ENCODE assay signal across 1 cellular context in the genomic region with DNA sequence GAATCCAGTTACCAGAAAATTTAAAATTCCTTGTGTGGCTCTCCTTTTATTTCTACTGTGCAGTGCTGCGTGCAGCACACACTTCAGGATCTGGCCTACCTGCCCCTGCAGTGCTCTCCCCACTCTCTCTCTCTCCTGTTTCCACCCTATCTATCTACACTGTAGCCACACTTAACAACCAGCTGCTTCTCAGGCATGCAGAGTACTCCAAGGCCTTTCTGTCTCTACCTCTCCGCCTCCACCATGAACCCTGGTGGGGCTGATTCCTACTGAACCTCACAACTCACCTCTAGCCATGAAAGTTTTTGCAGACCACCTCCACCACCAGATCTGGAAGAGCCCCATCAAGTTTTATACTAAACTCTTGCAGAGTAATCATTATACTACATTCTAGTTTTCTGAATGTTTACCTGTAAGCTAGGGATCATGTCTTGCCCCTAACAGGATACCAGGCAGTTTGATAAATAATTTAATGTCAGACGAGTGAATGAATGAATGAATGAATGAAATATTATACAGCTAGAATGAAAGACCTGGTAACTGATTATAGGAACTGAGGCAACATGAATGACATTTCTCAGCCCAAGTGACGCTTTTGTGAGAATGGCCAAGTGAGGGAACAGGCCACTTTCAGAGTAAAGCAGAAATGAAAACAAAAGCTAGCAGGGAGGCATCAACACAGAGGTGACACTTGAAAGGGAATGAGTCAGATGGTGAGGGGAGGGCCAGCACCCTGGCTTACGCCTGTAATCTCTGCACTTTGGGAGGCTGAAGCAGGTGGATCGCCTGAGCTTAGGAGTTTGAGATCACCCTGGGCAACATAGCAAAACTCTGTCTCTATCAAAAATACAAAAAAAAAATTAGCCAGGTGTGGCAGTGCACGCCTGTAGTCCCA.
TF ChIP-seq lines count a peak whose summit lies in the region.

No MANE protein-coding gene starts in this region.

TF ChIP-seq in HepG2, 621 proteins besides CTCF, POLR2A, EP300 and RAD21 (continued from another document):
- TF ChIP-seq, protein P1, sequence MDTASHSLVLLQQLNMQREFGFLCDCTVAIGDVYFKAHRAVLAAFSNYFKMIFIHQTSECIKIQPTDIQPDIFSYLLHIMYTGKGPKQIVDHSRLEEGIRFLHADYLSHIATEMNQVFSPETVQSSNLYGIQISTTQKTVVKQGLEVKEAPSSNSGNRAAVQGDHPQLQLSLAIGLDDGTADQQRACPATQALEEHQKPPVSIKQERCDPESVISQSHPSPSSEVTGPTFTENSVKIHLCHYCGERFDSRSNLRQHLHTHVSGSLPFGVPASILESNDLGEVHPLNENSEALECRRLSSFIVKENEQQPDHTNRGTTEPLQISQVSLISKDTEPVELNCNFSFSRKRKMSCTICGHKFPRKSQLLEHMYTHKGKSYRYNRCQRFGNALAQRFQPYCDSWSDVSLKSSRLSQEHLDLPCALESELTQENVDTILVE (CRISPR knock-in tag; IDR thresholded peaks at IDR 0.05), result no peak
- TF ChIP-seq POGZ (CRISPR knock-in tag; IDR thresholded peaks at IDR 0.05) (0 out of 2 replicates have a peak, but pooled peaks have one; percentile 20), ZNF441 (CRISPR knock-in tag; IDR thresholded peaks at IDR 0.05; ENCODE audit: borderline replicate concordance) (no peak), ELF3 (CRISPR knock-in tag; IDR thresholded peaks at IDR 0.05) (0 out of 2 replicates have a peak, but pooled peaks have one; percentile 15), ZNF563 (CRISPR knock-in tag; IDR thresholded peaks at IDR 0.05) (no peak), FOSL2 (CRISPR knock-in tag; IDR thresholded peaks at IDR 0.05) (peak; percentile 91), SALL1 (CRISPR knock-in tag; IDR thresholded peaks at IDR 0.05) (peak; percentile 52), FOSL1 (CRISPR knock-in tag; IDR thresholded peaks at IDR 0.05; ENCODE audit: borderline replicate concordance) (peak; percentile 50; the same call in 1 of the 2 replicates), ZNF274 (CRISPR knock-in tag; IDR thresholded peaks at IDR 0.05) (no peak), SAP130 (CRISPR knock-in tag; IDR thresholded peaks at IDR 0.05; ENCODE audit: low read depth) (peak; percentile 54), ZNF724P (CRISPR knock-in tag; IDR thresholded peaks at IDR 0.05; ENCODE audit: borderline replicate concordance) (no peak), ZNF598 (CRISPR knock-in tag; IDR thresholded peaks at IDR 0.05; ENCODE audit: borderline replicate concordance) (no peak), REL (CRISPR knock-in tag; conservative IDR thresholded peaks at IDR 0.05) (no peak)
- TF ChIP-seq, protein P2, sequence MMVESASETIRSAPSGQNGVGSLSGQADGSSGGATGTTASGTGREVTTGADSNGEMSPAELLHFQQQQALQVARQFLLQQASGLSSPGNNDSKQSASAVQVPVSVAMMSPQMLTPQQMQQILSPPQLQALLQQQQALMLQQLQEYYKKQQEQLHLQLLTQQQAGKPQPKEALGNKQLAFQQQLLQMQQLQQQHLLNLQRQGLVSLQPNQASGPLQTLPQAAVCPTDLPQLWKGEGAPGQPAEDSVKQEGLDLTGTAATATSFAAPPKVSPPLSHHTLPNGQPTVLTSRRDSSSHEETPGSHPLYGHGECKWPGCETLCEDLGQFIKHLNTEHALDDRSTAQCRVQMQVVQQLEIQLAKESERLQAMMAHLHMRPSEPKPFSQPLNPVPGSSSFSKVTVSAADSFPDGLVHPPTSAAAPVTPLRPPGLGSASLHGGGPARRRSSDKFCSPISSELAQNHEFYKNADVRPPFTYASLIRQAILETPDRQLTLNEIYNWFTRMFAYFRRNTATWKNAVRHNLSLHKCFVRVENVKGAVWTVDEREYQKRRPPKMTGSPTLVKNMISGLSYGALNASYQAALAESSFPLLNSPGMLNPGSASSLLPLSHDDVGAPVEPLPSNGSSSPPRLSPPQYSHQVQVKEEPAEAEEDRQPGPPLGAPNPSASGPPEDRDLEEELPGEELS (CRISPR knock-in tag; IDR thresholded peaks at IDR 0.05), result 0 out of 2 replicates have a peak, but pooled peaks have one; percentile 19
- TF ChIP-seq, protein P3, sequence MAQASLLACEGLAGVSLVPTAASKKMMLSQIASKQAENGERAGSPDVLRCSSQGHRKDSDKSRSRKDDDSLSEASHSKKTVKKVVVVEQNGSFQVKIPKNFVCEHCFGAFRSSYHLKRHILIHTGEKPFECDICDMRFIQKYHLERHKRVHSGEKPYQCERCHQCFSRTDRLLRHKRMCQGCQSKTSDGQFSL (CRISPR knock-in tag; IDR thresholded peaks at IDR 0.05), result no peak
- TF ChIP-seq, protein P4, sequence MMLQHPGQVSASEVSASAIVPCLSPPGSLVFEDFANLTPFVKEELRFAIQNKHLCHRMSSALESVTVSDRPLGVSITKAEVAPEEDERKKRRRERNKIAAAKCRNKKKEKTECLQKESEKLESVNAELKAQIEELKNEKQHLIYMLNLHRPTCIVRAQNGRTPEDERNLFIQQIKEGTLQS (CRISPR knock-in tag; IDR thresholded peaks at IDR 0.05), result peak; percentile 28; the same call in 1 of the 2 replicates
- TF ChIP-seq, protein P5, sequence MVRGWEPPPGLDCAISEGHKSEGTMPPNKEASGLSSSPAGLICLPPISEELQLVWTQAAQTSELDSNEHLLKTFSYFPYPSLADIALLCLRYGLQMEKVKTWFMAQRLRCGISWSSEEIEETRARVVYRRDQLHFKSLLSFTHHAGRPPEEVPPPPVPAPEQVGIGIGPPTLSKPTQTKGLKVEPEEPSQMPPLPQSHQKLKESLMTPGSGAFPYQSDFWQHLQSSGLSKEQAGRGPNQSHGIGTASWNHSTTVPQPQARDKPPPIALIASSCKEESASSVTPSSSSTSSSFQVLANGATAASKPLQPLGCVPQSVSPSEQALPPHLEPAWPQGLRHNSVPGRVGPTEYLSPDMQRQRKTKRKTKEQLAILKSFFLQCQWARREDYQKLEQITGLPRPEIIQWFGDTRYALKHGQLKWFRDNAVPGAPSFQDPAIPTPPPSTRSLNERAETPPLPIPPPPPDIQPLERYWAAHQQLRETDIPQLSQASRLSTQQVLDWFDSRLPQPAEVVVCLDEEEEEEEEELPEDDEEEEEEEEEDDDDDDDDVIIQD (CRISPR knock-in tag; IDR thresholded peaks at IDR 0.05; ENCODE audit: low read depth), result peak; percentile 30; the same call in 1 of the 2 replicates
- TF ChIP-seq, protein P6, sequence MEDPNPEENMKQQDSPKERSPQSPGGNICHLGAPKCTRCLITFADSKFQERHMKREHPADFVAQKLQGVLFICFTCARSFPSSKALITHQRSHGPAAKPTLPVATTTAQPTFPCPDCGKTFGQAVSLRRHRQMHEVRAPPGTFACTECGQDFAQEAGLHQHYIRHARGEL (CRISPR knock-in tag; IDR thresholded peaks at IDR 0.05), result no peak
- TF ChIP-seq, protein P7, sequence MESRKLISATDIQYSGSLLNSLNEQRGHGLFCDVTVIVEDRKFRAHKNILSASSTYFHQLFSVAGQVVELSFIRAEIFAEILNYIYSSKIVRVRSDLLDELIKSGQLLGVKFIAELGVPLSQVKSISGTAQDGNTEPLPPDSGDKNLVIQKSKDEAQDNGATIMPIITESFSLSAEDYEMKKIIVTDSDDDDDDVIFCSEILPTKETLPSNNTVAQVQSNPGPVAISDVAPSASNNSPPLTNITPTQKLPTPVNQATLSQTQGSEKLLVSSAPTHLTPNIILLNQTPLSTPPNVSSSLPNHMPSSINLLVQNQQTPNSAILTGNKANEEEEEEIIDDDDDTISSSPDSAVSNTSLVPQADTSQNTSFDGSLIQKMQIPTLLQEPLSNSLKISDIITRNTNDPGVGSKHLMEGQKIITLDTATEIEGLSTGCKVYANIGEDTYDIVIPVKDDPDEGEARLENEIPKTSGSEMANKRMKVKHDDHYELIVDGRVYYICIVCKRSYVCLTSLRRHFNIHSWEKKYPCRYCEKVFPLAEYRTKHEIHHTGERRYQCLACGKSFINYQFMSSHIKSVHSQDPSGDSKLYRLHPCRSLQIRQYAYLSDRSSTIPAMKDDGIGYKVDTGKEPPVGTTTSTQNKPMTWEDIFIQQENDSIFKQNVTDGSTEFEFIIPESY (CRISPR knock-in tag; IDR thresholded peaks at IDR 0.05), result peak; percentile 71
- TF ChIP-seq, protein P8, sequence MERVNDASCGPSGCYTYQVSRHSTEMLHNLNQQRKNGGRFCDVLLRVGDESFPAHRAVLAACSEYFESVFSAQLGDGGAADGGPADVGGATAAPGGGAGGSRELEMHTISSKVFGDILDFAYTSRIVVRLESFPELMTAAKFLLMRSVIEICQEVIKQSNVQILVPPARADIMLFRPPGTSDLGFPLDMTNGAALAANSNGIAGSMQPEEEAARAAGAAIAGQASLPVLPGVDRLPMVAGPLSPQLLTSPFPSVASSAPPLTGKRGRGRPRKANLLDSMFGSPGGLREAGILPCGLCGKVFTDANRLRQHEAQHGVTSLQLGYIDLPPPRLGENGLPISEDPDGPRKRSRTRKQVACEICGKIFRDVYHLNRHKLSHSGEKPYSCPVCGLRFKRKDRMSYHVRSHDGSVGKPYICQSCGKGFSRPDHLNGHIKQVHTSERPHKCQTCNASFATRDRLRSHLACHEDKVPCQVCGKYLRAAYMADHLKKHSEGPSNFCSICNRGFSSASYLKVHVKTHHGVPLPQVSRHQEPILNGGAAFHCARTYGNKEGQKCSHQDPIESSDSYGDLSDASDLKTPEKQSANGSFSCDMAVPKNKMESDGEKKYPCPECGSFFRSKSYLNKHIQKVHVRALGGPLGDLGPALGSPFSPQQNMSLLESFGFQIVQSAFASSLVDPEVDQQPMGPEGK (CRISPR knock-in tag; IDR thresholded peaks at IDR 0.05), result peak; percentile 43; the same call in 1 of the 2 replicates
